8 cellular contexts compared by ENCODE assay signal in genomic region chr4:42656736-42656985, GRCh38. TPM values are rescaled to one million over a fixed set of nuclear protein-coding genes. Genes with fewer than 3 reads are reported as not detected.
DNase-seq lines count a peak whose midpoint lies in the region; ATAC-seq and TF ChIP-seq lines count a peak whose summit lies in the region.

No MANE protein-coding gene starts in this region.

- peak overlapping the region; percentile 92 to 98 (median 96) for H3K4me3 ChIP-seq in stomach

- peak overlapping the region; percentile 92 for H3K27ac Mint-ChIP-seq in activated T-helper 1 cell treated with anti-CD3 and anti-CD28 coated beads, Interleukin-12 subunit alpha, Interleukin-12 subunit beta, Interleukin-2, Interleukin-4 antibody, amounts not matched to agents 30 ng/mL and 10 ng/mL and 1 ng/mL, durations not matched to agents 14 hours and 24 hours and 36 hours
- H3K27ac Mint-ChIP-seq in immature natural killer cell: peak overlapping the region; percentile 90 to 97 (median 94)

- H3K27me3 ChIP-seq in stomach: no peaks in the 10 kb centered on the region

- no peaks in the 10 kb centered on the region for H3K36me3 ChIP-seq in stomach

- TF ChIP-seq EP300 in stomach (IDR thresholded peaks at IDR 0.05): no peak

- peaks cover 45% of the 10 kb centered on the region for H3K4me1 Mint-ChIP-seq in activated T-helper 1 cell treated with anti-CD3 and anti-CD28 coated beads, Interleukin-12 subunit alpha, Interleukin-12 subunit beta, Interleukin-2, Interleukin-4 antibody, amounts not matched to agents 30 ng/mL and 10 ng/mL and 1 ng/mL, durations not matched to agents 14 hours and 24 hours and 36 hours (ENCODE audit: low read depth)
- peaks cover 53 to 61% of the 10 kb centered on the region in 2 donors for H3K4me1 Mint-ChIP-seq in immature natural killer cell

- H3K9me3 Mint-ChIP-seq in activated T-helper 1 cell treated with anti-CD3 and anti-CD28 coated beads, Interleukin-12 subunit alpha, Interleukin-12 subunit beta, Interleukin-2, Interleukin-4 antibody, amounts not matched to agents 30 ng/mL and 10 ng/mL and 1 ng/mL, durations not matched to agents 14 hours and 24 hours and 36 hours: peaks cover 10% of the 10 kb centered on the region
- peaks cover 0 to 5% (median 0%) of the 10 kb centered on the region in 6 donors for H3K9me3 Mint-ChIP-seq in immature natural killer cell

- no peak for TF ChIP-seq CTCF in stomach (IDR thresholded peaks at IDR 0.05)

- no peaks in the 10 kb centered on the region for H3K27me3 Mint-ChIP-seq in activated T-helper 1 cell treated with anti-CD3 and anti-CD28 coated beads, Interleukin-12 subunit alpha, Interleukin-12 subunit beta, Interleukin-2, Interleukin-4 antibody, amounts not matched to agents 30 ng/mL and 10 ng/mL and 1 ng/mL, durations not matched to agents 14 hours and 24 hours and 36 hours (ENCODE audit: insufficient read depth)
- peaks cover 0 to 8% (median 6%) of the 10 kb centered on the region in 3 donors for H3K27me3 Mint-ChIP-seq in immature natural killer cell (ENCODE audit: low read depth in 3 of 3)

- peaks cover 21 to 49% (median 42%) of the 10 kb centered on the region in 4 donors for H3K4me1 ChIP-seq in stomach

- H3K4me3 Mint-ChIP-seq in activated T-helper 1 cell treated with anti-CD3 and anti-CD28 coated beads, Interleukin-12 subunit alpha, Interleukin-12 subunit beta, Interleukin-2, Interleukin-4 antibody, amounts not matched to agents 30 ng/mL and 10 ng/mL and 1 ng/mL, durations not matched to agents 14 hours and 24 hours and 36 hours: peak overlapping the region; percentile 94
- peak overlapping the region; percentile 92 to 96 (median 95) for H3K4me3 Mint-ChIP-seq in immature natural killer cell

- DNase-seq in NCI-H1092 treated with DMSO at 0.1 percent for 48 hours (lab: John Stamatoyannopoulos, UW): peak; percentile 69
- no peak for DNase-seq in NCI-H1092 (lab: John Stamatoyannopoulos, UW)
- no peak for DNase-seq in activated T-helper 1 cell treated with anti-CD3 and anti-CD28 coated beads, Interleukin-12 subunit alpha, Interleukin-12 subunit beta, Interleukin-2, Interleukin-4 antibody, amounts not matched to agents 30 ng/mL and 10 ng/mL and 1 ng/mL, durations not matched to agents 14 hours and 24 hours and 36 hours (ENCODE audit: low spot score)
- no peak for DNase-seq in immature natural killer cell
- no peak for DNase-seq in stomach
- DNase-seq in activated effector memory CD4-positive, alpha-beta T cell treated with anti-CD3 and anti-CD28 coated beads, Interleukin-2, amount 50 U/mL, for 16 hours: no peak

- H3K9me3 ChIP-seq in stomach: no peaks in the 10 kb centered on the region

- no peak for TF ChIP-seq POLR2A in stomach (IDR thresholded peaks at IDR 0.05)

- peak overlapping the region; percentile 85 to 93 (median 90) for H3K27ac ChIP-seq in stomach

- intact Hi-C loops in activated T-helper 1 cell treated with anti-CD3 and anti-CD28 coated beads, Interleukin-12 subunit alpha, Interleukin-12 subunit beta, Interleukin-2, Interleukin-4 antibody, amounts not matched to agents 30 ng/mL and 10 ng/mL and 1 ng/mL, durations not matched to agents 14 hours and 24 hours and 36 hours (cut with micrococcal nuclease): loop anchor here (2.0 to 10.0 kb wide), 3 partner anchors 88 to 722 kb away; partner anchors contain the start of genes SLC30A9 and TMEM33
- intact Hi-C loops in stomach (cut with DNase I; ENCODE audit: low total_unique reads): no loop called here

- ATAC-seq in GM21529 (IDR thresholded peaks at IDR 0.05; ENCODE audit: unreplicated experiment): no peak
- no peak for ATAC-seq in GM21825 (IDR thresholded peaks at IDR 0.05; ENCODE audit: unreplicated experiment)

- peaks cover 17% of the 10 kb centered on the region for H3K36me3 Mint-ChIP-seq in activated T-helper 1 cell treated with anti-CD3 and anti-CD28 coated beads, Interleukin-12 subunit alpha, Interleukin-12 subunit beta, Interleukin-2, Interleukin-4 antibody, amounts not matched to agents 30 ng/mL and 10 ng/mL and 1 ng/mL, durations not matched to agents 14 hours and 24 hours and 36 hours (ENCODE audit: low read depth)
- H3K36me3 Mint-ChIP-seq in immature natural killer cell: peaks cover 9 to 11% (median 9%) of the 10 kb centered on the region in 3 donors

- WGBS in stomach, 5 donors: 0 to 1% (median 1%) methylated on average over 26 to 31 of the region's 31 CpGs; no CpG with 5 or more reads in 1 of the 5 donors

RNA-seq across cellular contexts. Expression of gene ATP8A1, which starts 0.2 kb away (rescaled TPM):
- 18.2 and 25.8 TPM in 2 replicates for total RNA-seq in activated T-helper 1 cell treated with anti-CD3 and anti-CD28 coated beads, Interleukin-12 subunit alpha, Interleukin-12 subunit beta, Interleukin-2, Interleukin-4 antibody, amounts not matched to agents 30 ng/mL and 10 ng/mL and 1 ng/mL, durations not matched to agents 14 hours and 24 hours and 36 hours
- polyA plus RNA-seq in immature natural killer cell (10 to 100 TPM; 15.3 to 23.0 (median 18.1) TPM), stomach (1 to 10 TPM; 2.6 to 5.1 (median 2.8) TPM)
- 100 to 1,000 TPM in 1 of 5 donors, 10 to 100 TPM in 4; 15.8 to 104 (median 54.0) TPM for total RNA-seq in stomach
